8 cellular contexts compared by ENCODE assay signal in the genomic region with DNA sequence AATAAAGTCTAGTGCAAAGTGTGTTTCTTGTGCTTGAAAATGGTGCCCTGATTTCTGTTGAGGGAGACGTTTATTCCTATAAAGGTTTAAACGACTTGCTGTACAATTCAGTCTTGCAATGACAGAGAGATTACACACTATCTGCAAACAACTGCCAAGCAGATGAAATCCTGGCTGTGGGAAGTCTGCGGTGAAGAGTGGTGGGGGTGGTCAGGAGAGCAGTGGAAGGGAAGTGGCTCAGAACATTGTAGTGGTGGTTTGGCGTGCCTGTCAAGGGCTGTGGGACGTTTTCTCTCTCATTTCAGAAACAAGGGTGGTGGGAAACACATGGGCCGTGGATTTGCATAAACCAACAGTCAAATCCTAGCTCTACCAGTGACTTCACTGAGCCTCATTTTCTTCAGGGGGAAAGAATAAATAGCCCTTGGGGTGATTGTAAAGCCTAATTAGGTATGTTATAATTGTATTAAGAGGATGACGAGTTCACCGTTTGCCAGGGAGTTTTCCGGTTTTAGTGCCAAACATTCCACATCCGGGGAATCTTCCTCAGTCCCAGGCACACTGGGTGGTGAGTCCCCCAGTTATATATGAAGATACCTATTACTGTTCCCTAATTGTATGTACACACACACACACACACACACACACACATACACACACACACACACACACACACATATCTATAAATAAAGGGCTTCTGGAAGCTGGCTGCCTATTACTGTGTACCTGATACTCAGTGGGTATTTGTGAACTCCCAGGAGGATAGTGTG.
DNase-seq lines count a peak whose midpoint lies in the region; ATAC-seq and TF ChIP-seq lines count a peak whose summit lies in the region.

No MANE protein-coding gene starts in this region.

- TF ChIP-seq CTCF in OCI-LY7 (conservative IDR thresholded peaks at IDR 0.05; ENCODE audit: low read length) = no peak

- CTCF ChIA-PET in OCI-LY7 (lab: Charles Lee; ENCODE audit: unreplicated experiment) = no interaction called here

- POLR2A ChIA-PET in OCI-LY7 (lab: Charles Lee) = interaction anchor here (0.5 to 5.8 kb wide), 8 partner anchors 9 to 1010 kb away, joined by 3 to 56 read pairs (median 4); no protein-coding TSS in a partner anchor

- TSS peak; percentile 9 for BruUV-seq in OCI-LY7 (replicated peaks; lab: Mats Ljungman, UMichigan)

- H3K27me3 Mint-ChIP-seq in activated T-helper 2 cell treated with anti-CD3 and anti-CD28 coated beads, Interferon-gamma antibody, Interleukin-2, Interleukin-4, amounts not matched to agents 10 μg/mL and 5 μg/mL and 100 μg/mL, durations not matched to agents 14 hours and 24 hours and 36 hours (ENCODE audit: low read depth) = no peaks in the 10 kb centered on the region

- no peaks in the 10 kb centered on the region for H3K9me3 ChIP-seq in OCI-LY7 (ENCODE audit: low read length)

- H4K20me1 ChIP-seq in OCI-LY7 (ENCODE audit: insufficient read depth, low read length) = no peaks in the 10 kb centered on the region

- intact Hi-C loops in OCI-LY7 (cut with micrococcal nuclease; ENCODE audit: unreplicated experiment) = loop anchor here (1.0 to 5.0 kb wide), 3 partner anchors 9 to 216 kb away; no protein-coding TSS in a partner anchor
- intact Hi-C loops in activated T-helper 2 cell treated with anti-CD3 and anti-CD28 coated beads, Interferon-gamma antibody, Interleukin-2, Interleukin-4, amounts not matched to agents 10 μg/mL and 5 μg/mL and 100 μg/mL, durations not matched to agents 14 hours and 24 hours and 36 hours (cut with micrococcal nuclease) = loop anchor here (1.0 to 10.0 kb wide), 8 partner anchors 9 to 1044 kb away; a partner anchor contains a TSS
- intact Hi-C loops in cardiac septum (cut with DNase I) = no loop called here

- no peaks in the 10 kb centered on the region for H3K9me3 Mint-ChIP-seq in activated T-helper 2 cell treated with anti-CD3 and anti-CD28 coated beads, Interferon-gamma antibody, Interleukin-2, Interleukin-4, amounts not matched to agents 10 μg/mL and 5 μg/mL and 100 μg/mL, durations not matched to agents 14 hours and 24 hours and 36 hours

- peak overlapping the region; percentile 87 for H3K27ac ChIP-seq in OCI-LY7 (ENCODE audit: low read depth, low read length, poor library complexity, severe bottlenecking)

- peaks cover 10% of the 10 kb centered on the region for H3K36me3 Mint-ChIP-seq in activated T-helper 2 cell treated with anti-CD3 and anti-CD28 coated beads, Interferon-gamma antibody, Interleukin-2, Interleukin-4, amounts not matched to agents 10 μg/mL and 5 μg/mL and 100 μg/mL, durations not matched to agents 14 hours and 24 hours and 36 hours (ENCODE audit: low read depth)

- peaks cover 77% of the 10 kb centered on the region for H3K4me1 Mint-ChIP-seq in activated T-helper 2 cell treated with anti-CD3 and anti-CD28 coated beads, Interferon-gamma antibody, Interleukin-2, Interleukin-4, amounts not matched to agents 10 μg/mL and 5 μg/mL and 100 μg/mL, durations not matched to agents 14 hours and 24 hours and 36 hours (ENCODE audit: low read depth)

- peak overlapping the region; percentile 97 for H3K27ac Mint-ChIP-seq in activated T-helper 2 cell treated with anti-CD3 and anti-CD28 coated beads, Interferon-gamma antibody, Interleukin-2, Interleukin-4, amounts not matched to agents 10 μg/mL and 5 μg/mL and 100 μg/mL, durations not matched to agents 14 hours and 24 hours and 36 hours

- peak overlapping the region; percentile 62 for H3K4me3 Mint-ChIP-seq in activated T-helper 2 cell treated with anti-CD3 and anti-CD28 coated beads, Interferon-gamma antibody, Interleukin-2, Interleukin-4, amounts not matched to agents 10 μg/mL and 5 μg/mL and 100 μg/mL, durations not matched to agents 14 hours and 24 hours and 36 hours (ENCODE audit: low read depth)

- no peaks in the 10 kb centered on the region for H3K9me2 ChIP-seq in OCI-LY7 (ENCODE audit: insufficient read depth, low read length)

- H2AFZ ChIP-seq in OCI-LY7 (ENCODE audit: low read length) = no peak overlapping the region

- ATAC-seq in GM18873 (IDR thresholded peaks at IDR 0.05; ENCODE audit: low FRiP score, unreplicated experiment) = peak; percentile 58
- ATAC-seq in HG03066 (IDR thresholded peaks at IDR 0.05; ENCODE audit: low read depth, unreplicated experiment) = peak; percentile 49

- DNase-seq in AML-193 (lab: John Stamatoyannopoulos, UW) = peak; percentile 92 to 96
- peak; percentile 84 for DNase-seq in OCI-LY7 (ENCODE audit: low spot score)
- peak; percentile 81 for DNase-seq in activated T-helper 2 cell treated with anti-CD3 and anti-CD28 coated beads, Interferon-gamma antibody, Interleukin-2, Interleukin-4, amounts not matched to agents 10 μg/mL and 5 μg/mL and 100 μg/mL, durations not matched to agents 14 hours and 24 hours and 36 hours (ENCODE audit: low spot score)
- DNase-seq in cardiac septum (ENCODE audit: low spot score) = peak; percentile 80
- peak; percentile 34 for DNase-seq in stimulated activated CD4-positive, alpha-beta T cell treated with anti-CD3 and anti-CD28 coated beads, Interleukin-12 subunit alpha, Interleukin-12 subunit beta, amount 100 ng/mL, for 4 hours
- no peak for DNase-seq in cerebellar cortex (ENCODE audit: low spot score)

- peaks cover 92% of the 10 kb centered on the region for H3K4me1 ChIP-seq in OCI-LY7 (ENCODE audit: insufficient read depth, low read length, poor library complexity, severe bottlenecking)

- peaks cover 100% of the 10 kb centered on the region for H3K79me2 ChIP-seq in OCI-LY7 (ENCODE audit: insufficient read depth, low read depth, low read length)

- peak overlapping the region; percentile 73 for H3K4me2 ChIP-seq in OCI-LY7 (ENCODE audit: low read length)

- H3K36me3 ChIP-seq in OCI-LY7 (ENCODE audit: insufficient read depth, low read length) = 0 out of 2 replicates have a peak, but pooled peaks cover 3% of the 10 kb centered on the region

- peak overlapping the region; percentile 51 for H3K4me3 ChIP-seq in OCI-LY7 (ENCODE audit: low read depth, low read length, poor library complexity, severe bottlenecking)
